7 cellular contexts compared by ENCODE assay signal in the genomic region with DNA sequence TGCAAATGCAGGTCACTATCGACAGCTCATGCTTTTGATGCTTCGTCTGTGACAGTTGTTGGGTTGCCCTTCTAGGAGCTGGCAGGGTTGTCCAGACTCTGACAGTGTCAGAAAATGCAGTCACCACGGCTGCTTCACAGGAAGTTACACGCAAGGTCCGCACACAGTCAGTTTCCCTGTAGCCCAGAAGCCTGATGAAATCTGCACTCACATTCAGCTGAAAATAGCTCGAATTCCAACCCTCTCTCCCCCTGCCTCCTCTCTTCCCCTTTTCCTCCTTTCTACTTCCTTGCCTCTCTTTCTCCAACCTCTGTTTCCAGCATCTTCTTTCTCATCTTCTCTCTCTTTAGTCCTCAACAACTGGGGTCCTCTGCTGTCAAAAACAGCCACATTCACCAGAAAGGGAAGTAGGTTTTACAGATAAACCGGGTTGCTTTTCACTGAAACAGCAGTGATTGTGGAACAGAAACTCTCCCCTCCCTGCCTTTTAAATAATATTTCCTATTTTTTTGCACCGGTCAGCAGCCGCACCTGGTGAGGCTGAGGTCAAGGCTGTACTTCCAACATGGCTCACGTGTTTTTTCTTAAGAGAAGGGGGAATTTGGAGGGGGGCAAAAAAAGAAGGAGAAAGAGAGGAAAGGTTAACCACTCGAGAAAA.
A peak's percentile ranks its signal among the peaks of the same experiment; 100 is the strongest.
DNase-seq lines count a peak whose midpoint lies in the region; ATAC-seq and TF ChIP-seq lines count a peak whose summit lies in the region.

No MANE protein-coding gene starts in this region.

- H3K4me3 ChIP-seq in right cardiac atrium (ENCODE audit: low read length) (no peak overlapping the region), tibial artery (no peak overlapping the region)

- H3K9me3 ChIP-seq in right cardiac atrium (ENCODE audit: control insufficient read depth, low read length) (no peaks in the 10 kb centered on the region), tibial artery (no peaks in the 10 kb centered on the region)

- no peaks in the 10 kb centered on the region for H3K27me3 Mint-ChIP-seq in stimulated activated naive B cell treated with anti-CD40 and anti-IgM and Interleukin-4, amounts not matched to agents 10 μg/mL and 1 μg/mL and 100 μg/mL, for 72 hours

- DNase-seq in RPMI8226, result peak; percentile 77
- no peak for DNase-seq in right cardiac atrium
- DNase-seq in stimulated activated naive B cell treated with anti-CD40 and anti-IgM and Interleukin-4, amounts not matched to agents 10 μg/mL and 1 μg/mL and 100 μg/mL, for 72 hours, result no peak
- no peak for DNase-seq in NCI-H510A treated with DMSO at 0.1 percent for 48 hours (lab: John Stamatoyannopoulos, UW)
- no peak for DNase-seq in tibial artery

- H3K4me1 Mint-ChIP-seq in stimulated activated naive B cell treated with anti-CD40 and anti-IgM and Interleukin-4, amounts not matched to agents 10 μg/mL and 1 μg/mL and 100 μg/mL, for 72 hours, result peaks cover 65 to 89% of the 10 kb centered on the region in 2 donors

- WGBS in right cardiac atrium, result 28% methylated on average over 11 of the region's 11 CpGs

- peak overlapping the region; percentile 55 for H3K27ac ChIP-seq in right cardiac atrium (ENCODE audit: low read length)
- no peak overlapping the region for H3K27ac ChIP-seq in tibial artery

- H3K9me3 Mint-ChIP-seq in stimulated activated naive B cell treated with anti-CD40 and anti-IgM and Interleukin-4, amounts not matched to agents 10 μg/mL and 1 μg/mL and 100 μg/mL, for 72 hours, result no peaks in the 10 kb centered on the region

- peak overlapping the region; percentile 67 to 77 for H3K4me3 Mint-ChIP-seq in stimulated activated naive B cell treated with anti-CD40 and anti-IgM and Interleukin-4, amounts not matched to agents 10 μg/mL and 1 μg/mL and 100 μg/mL, for 72 hours

- TF ChIP-seq CTCF in tibial artery (IDR thresholded peaks at IDR 0.05), result no peak

- H3K27me3 ChIP-seq in right cardiac atrium (ENCODE audit: control insufficient read depth, insufficient read depth), result no peaks in the 10 kb centered on the region
- peaks cover 0 to 3% of the 10 kb centered on the region in 2 donors for H3K27me3 ChIP-seq in tibial artery

- no peaks in the 10 kb centered on the region for H3K36me3 ChIP-seq in tibial artery

- peak overlapping the region; percentile 85 for H3K27ac Mint-ChIP-seq in stimulated activated naive B cell treated with anti-CD40 and anti-IgM and Interleukin-4, amounts not matched to agents 10 μg/mL and 1 μg/mL and 100 μg/mL, for 72 hours

- peaks cover 47 to 53% of the 10 kb centered on the region in 2 donors for H3K36me3 Mint-ChIP-seq in stimulated activated naive B cell treated with anti-CD40 and anti-IgM and Interleukin-4, amounts not matched to agents 10 μg/mL and 1 μg/mL and 100 μg/mL, for 72 hours

- peak; percentile 48 for ATAC-seq in GM21515 (IDR thresholded peaks at IDR 0.05; ENCODE audit: unreplicated experiment)
- peak; percentile 49 to 73 for ATAC-seq in right cardiac atrium
- ATAC-seq in stimulated activated naive B cell treated with anti-CD40 and anti-IgM and Interleukin-4, amounts not matched to agents 10 μg/mL and 1 μg/mL and 100 μg/mL, for 72 hours (replicated peaks), result peak; percentile 70 to 79
- ATAC-seq in GM19452 (IDR thresholded peaks at IDR 0.05; ENCODE audit: unreplicated experiment), result no peak

- intact Hi-C loops in right cardiac atrium (cut with DNase I) (no loop called here), tibial artery (cut with DNase I; ENCODE audit: low total_unique reads) (no loop called here)

- peaks cover 8% of the 10 kb centered on the region for H3K4me1 ChIP-seq in right cardiac atrium (ENCODE audit: control insufficient read depth, insufficient read depth, low read length)
- H3K4me1 ChIP-seq in tibial artery, result no peaks in the 10 kb centered on the region
